In genomic region chr6:129707028-129707427, GRCh38 we compare ENCODE assay signal across 23 cellular contexts. TPM values are rescaled to one million over a fixed set of nuclear protein-coding genes. Genes with fewer than 3 reads are reported as not detected.
DNase-seq lines count a peak whose midpoint lies in the region; TF ChIP-seq lines count a peak whose summit lies in the region.
"Had no signal": no experiment of that assay in that cellular context is flagged by ENCODE, and none has a peak within 500 bp of the region (broad histone marks: within the 10 kb centered on the region; RNA-seq: fewer than 3 reads in every experiment).

No MANE protein-coding gene starts in this region.

- intact Hi-C loops in Calu3 (cut with micrococcal nuclease; ENCODE audit: unreplicated experiment): loop anchor here (5.0 kb wide), 1 partner anchor 35 kb away; no protein-coding TSS in a partner anchor

- peaks cover 51% of the 10 kb centered on the region for H3K4me1 ChIP-seq in Loucy (ENCODE audit: insufficient read depth, low read length, poor library complexity, severe bottlenecking)
- H3K4me1 ChIP-seq in fibroblast of lung (ENCODE audit: control insufficient read depth, extremely low read depth, insufficient read depth, low read length): peaks cover 11% of the 10 kb centered on the region
- peaks cover 38% of the 10 kb centered on the region for H3K4me1 ChIP-seq in skeletal muscle satellite cell (ENCODE audit: control insufficient read depth, insufficient read depth, low read length)

- H3K27me3 Mint-ChIP-seq in Calu3 (ENCODE audit: unreplicated experiment): no peaks in the 10 kb centered on the region
- H3K27me3 Mint-ChIP-seq in osteocyte (ENCODE audit: unreplicated experiment): no peaks in the 10 kb centered on the region

- H4K20me1 ChIP-seq in Loucy (ENCODE audit: insufficient read depth, low read length, poor library complexity, severe bottlenecking) (no peaks in the 10 kb centered on the region), fibroblast of lung (ENCODE audit: control insufficient read depth, extremely low read depth, insufficient read depth, low read length) (no peaks in the 10 kb centered on the region)

- H3K4me3 Mint-ChIP-seq in Calu3 (ENCODE audit: low read depth, unreplicated experiment): peak overlapping the region; percentile 84
- H3K4me3 Mint-ChIP-seq in osteocyte (ENCODE audit: unreplicated experiment): no peak overlapping the region

- H3K9me2 ChIP-seq in Loucy (replicated peaks; ENCODE audit: low read depth, low read length): no peaks in the 10 kb centered on the region

- H3K9ac ChIP-seq in Loucy (ENCODE audit: low read depth, low read length, poor library complexity, severe bottlenecking) (no peak overlapping the region), fibroblast of lung (ENCODE audit: insufficient read depth, low read length) (no peak overlapping the region), skeletal muscle satellite cell (ENCODE audit: low read depth, low read length) (no peak overlapping the region)

- H2AFZ ChIP-seq in Loucy (ENCODE audit: low read length) (no peak overlapping the region), fibroblast of lung (ENCODE audit: low read length) (no peak overlapping the region)

- no peak overlapping the region for H3K27ac ChIP-seq in fibroblast of lung (ENCODE audit: insufficient read depth, low read length)
- H3K27ac ChIP-seq: HL-60 had no signal

- DNase-seq in Calu3 (no peak), fibroblast of lung (ENCODE audit: low read depth in 2 of 2) (no peak), AG08396 (ENCODE audit: low spot score) (no peak), EL (no peak), osteocyte (ENCODE audit: extremely low spot score, unreplicated experiment) (no peak)
- DNase-seq in activated naive CD4-positive, alpha-beta T cell treated with Interleukin-2 at 50 U/mL for 16 hours: no peak
- DNase-seq: C1 segment of cervical spinal cord; Caco-2; CD4-positive, alpha-beta memory T cell; DMS 273 treated with DMSO at 0.1 percent for 48 hours; DMS79; GF-D8; NCI-H1092 treated with DMSO at 0.1 percent for 48 hours; NCI-H1436 treated with DMSO at 0.1 percent for 48 hours; NCI-H2029 treated with DMSO at 0.1 percent for 48 hours; NCI-H446 treated with DMSO at 0.1 percent for 48 hours; NCI-H526; NCI-H82; SHP77 treated with DMSO at 0.1 percent for 48 hours; SW 1271 had no signal

- no peaks in the 10 kb centered on the region for H3K36me3 ChIP-seq in Loucy (ENCODE audit: insufficient read depth, low read length)
- H3K36me3 ChIP-seq in fibroblast of lung (ENCODE audit: control insufficient read depth, insufficient read depth, low read length): no peaks in the 10 kb centered on the region
- peaks cover 17% of the 10 kb centered on the region for H3K36me3 ChIP-seq in skeletal muscle satellite cell (ENCODE audit: insufficient read depth, low read length)

- H3K27me3 ChIP-seq in Loucy (ENCODE audit: insufficient read depth, low read length, poor library complexity, severe bottlenecking) (no peaks in the 10 kb centered on the region), fibroblast of lung (ENCODE audit: control insufficient read depth, insufficient read depth, low read length) (no peaks in the 10 kb centered on the region), skeletal muscle satellite cell (ENCODE audit: control insufficient read depth, insufficient read depth, low read length) (no peaks in the 10 kb centered on the region)

- H3F3A ChIP-seq in Loucy (ENCODE audit: low read depth): no peaks in the 10 kb centered on the region

- CTCF ChIA-PET in Calu3 (lab: Charles Lee): interaction anchor here (0.6 kb wide), 1 partner anchor 132 kb away, joined by 4 read pairs; no protein-coding TSS in a partner anchor

- H3K36me3 Mint-ChIP-seq in Calu3 (ENCODE audit: insufficient read depth, unreplicated experiment) (peaks cover 68% of the 10 kb centered on the region), osteocyte (ENCODE audit: unreplicated experiment) (peaks cover 18% of the 10 kb centered on the region)

- peaks cover 48% of the 10 kb centered on the region for H3K4me1 Mint-ChIP-seq in Calu3 (ENCODE audit: low read depth, unreplicated experiment)
- peaks cover 46% of the 10 kb centered on the region for H3K4me1 Mint-ChIP-seq in osteocyte (ENCODE audit: unreplicated experiment)

- H3K9me3 Mint-ChIP-seq in Calu3 (ENCODE audit: low read depth, unreplicated experiment) (no peaks in the 10 kb centered on the region), osteocyte (ENCODE audit: unreplicated experiment) (no peaks in the 10 kb centered on the region)
- H3K9me3 Mint-ChIP-seq: CD4-positive, alpha-beta memory T cell had no signal

- H3K4me3 ChIP-seq in Loucy (ENCODE audit: low read length, poor library complexity, severe bottlenecking): no peak overlapping the region
- H3K4me3 ChIP-seq in fibroblast of lung (replicated peaks in 1 of 4; ENCODE audit: control extremely low read depth in 1 of 4, insufficient read depth in 1 of 4, low read depth in 3 of 4, low read length in 4 of 4): peak overlapping the region in 1 of 4 experiments; percentile 89
- no peak overlapping the region for H3K4me3 ChIP-seq in skeletal muscle satellite cell (ENCODE audit: low read length)

- TF ChIP-seq CTCF in Calu3 (IDR thresholded peaks at IDR 0.05; ENCODE audit: unreplicated experiment): no peak
- TF ChIP-seq CTCF in Loucy (conservative IDR thresholded peaks at IDR 0.05; ENCODE audit: low read length): no peak
- no peak for TF ChIP-seq CTCF in fibroblast of lung (conservative IDR thresholded peaks at IDR 0.05 in 1 of 2, IDR thresholded peaks at IDR 0.05 in 1 of 2; ENCODE audit: low read depth in 1 of 2, low read length in 2 of 2)
- TF ChIP-seq CTCF in osteocyte (IDR thresholded peaks at IDR 0.05): no peak

- BruUV-seq in Calu3 (replicated peaks; lab: Mats Ljungman, UMichigan): no TSS peak

- H3K27ac Mint-ChIP-seq in Calu3 (ENCODE audit: unreplicated experiment): no peak overlapping the region
- no peak overlapping the region for H3K27ac Mint-ChIP-seq in osteocyte (ENCODE audit: unreplicated experiment)

- H3K9me3 ChIP-seq in Loucy (ENCODE audit: insufficient read depth, low read depth, low read length) (no peaks in the 10 kb centered on the region), fibroblast of lung (ENCODE audit: control insufficient read depth, insufficient read depth, low read depth, low read length) (no peaks in the 10 kb centered on the region), skeletal muscle satellite cell (replicated peaks; ENCODE audit: low read length) (no peaks in the 10 kb centered on the region)
- H3K9me3 ChIP-seq: Caco-2 had no signal

- peaks cover 49% of the 10 kb centered on the region for H3K79me2 ChIP-seq in Loucy (ENCODE audit: insufficient read depth, low read length)
- peaks cover 79% of the 10 kb centered on the region for H3K79me2 ChIP-seq in fibroblast of lung (ENCODE audit: control insufficient read depth, insufficient read depth, low read length)

- peak overlapping the region; percentile 85 for H3K4me2 ChIP-seq in Loucy (ENCODE audit: low read depth, low read length, poor library complexity, severe bottlenecking)
- H3K4me2 ChIP-seq in fibroblast of lung (ENCODE audit: extremely low read depth, insufficient read depth, low read length): peak overlapping the region; percentile 59
- H3K4me2 ChIP-seq in skeletal muscle satellite cell (ENCODE audit: low read length): peak overlapping the region; percentile 94

RNA-seq across cellular contexts. Expression of gene ARHGAP18, which starts 2.9 kb away (rescaled TPM):
- total RNA-seq in Calu3 (2022) (64.5 and 65.6 TPM in 2 replicates), fibroblast of lung (22.9 and 38.3 TPM in 2 replicates), osteocyte (12.8 and 13.3 TPM in 2 replicates)
- 18.6 and 46.7 TPM in 2 replicates for polyA plus RNA-seq in fibroblast of lung
- 14.3 and 45.8 TPM in 2 replicates for polyA plus RNA-seq in fibroblast of lung (2012)
- 4.2 and 19.6 TPM in 2 replicates for polyA minus RNA-seq in fibroblast of lung (ENCODE audit: low replicate concordance)
- total RNA-seq in skeletal muscle satellite cell (2012; rRNA removed): 36.5 and 37.1 TPM in 2 replicates
